Comparison of ENCODE assay signal across 1 cellular context in genomic region chr21:38797470-38797869, GRCh38.
A peak's percentile ranks its signal among the peaks of the same experiment; 100 is the strongest.
TF ChIP-seq lines count a peak whose summit lies in the region.

No MANE protein-coding gene starts in this region.

TF ChIP-seq in K562, 482 proteins besides CTCF, POLR2A, EP300 and RAD21 (continued from another document):
- TF ChIP-seq ZNF12 (CRISPR knock-in tag; IDR thresholded peaks at IDR 0.05) (no peak), FOSL1 (tag; conservative IDR thresholded peaks at IDR 0.05) (peak; percentile 66; the same call in 1 of the 2 replicates), MEIS2 (IDR thresholded peaks at IDR 0.05; ENCODE audit: partially characterized antibody) (peak; percentile 75), MAFG (tag; conservative IDR thresholded peaks at IDR 0.05) (0 out of 2 replicates have a peak, but pooled peaks have one; percentile 22), NFIC (IDR thresholded peaks at IDR 0.05) (peak; percentile 33; the same call in 1 of the 2 replicates), ZNF134 (CRISPR knock-in tag; conservative IDR thresholded peaks at IDR 0.05) (0 out of 2 replicates have a peak, but pooled peaks have one; percentile 14), PHF20 (IDR thresholded peaks at IDR 0.05; ENCODE audit: partially characterized antibody) (peak; percentile 17), SOX6 (IDR thresholded peaks at IDR 0.05) (peak; percentile 65), SPI1 (IDR thresholded peaks at IDR 0.05; ENCODE audit: borderline replicate concordance, low read depth, low read length) (peak; percentile 90), CBFA2T3 (IDR thresholded peaks at IDR 0.05) (peak; percentile 68), SMARCE1 (IDR thresholded peaks at IDR 0.05) (peak; percentile 58), ARID1B (IDR thresholded peaks at IDR 0.05) (peak; percentile 68), SMARCC2 (IDR thresholded peaks at IDR 0.05; ENCODE audit: low read depth) (peak; percentile 52; the same call in 1 of the 2 replicates), ZNF232 (CRISPR knock-in tag; IDR thresholded peaks at IDR 0.05) (no peak), ZNF592 (IDR thresholded peaks at IDR 0.05) (peak; percentile 87), RCOR1 (IDR thresholded peaks at IDR 0.05; ENCODE audit: borderline replicate concordance in 1 of 2, low read depth in 2 of 2, low read length in 2 of 2) (peak in 1 of 2 experiments; percentile 68; a peak in 1 of 4 replicates), JUND (IDR thresholded peaks at IDR 0.05; ENCODE audit: borderline replicate concordance, low read depth, low read length) (peak; percentile 78; the same call in 1 of the 2 replicates), JUND (tag; IDR thresholded peaks at IDR 0.05; ENCODE audit: borderline replicate concordance, low read depth, low read length) (peak; percentile 71; the same call in 1 of the 3 replicates), HDAC2 (IDR thresholded peaks at IDR 0.05) (peak; percentile 29; the same call in 1 of the 2 replicates), STAT5B (CRISPR knock-in tag; IDR thresholded peaks at IDR 0.05) (no peak), SMARCA4 (IDR thresholded peaks at IDR 0.05) (peak; percentile 70), ZBTB11 (CRISPR knock-in tag; IDR thresholded peaks at IDR 0.05) (0 out of 6 replicates have a peak, but pooled peaks of 1 of the 3 experiments have one; percentile 22), KAT7 (CRISPR knock-in tag; IDR thresholded peaks at IDR 0.05; ENCODE audit: borderline replicate concordance) (no peak), TCF3 (CRISPR knock-in tag; IDR thresholded peaks at IDR 0.05) (peak; percentile 35), ZNF778 (CRISPR knock-in tag; IDR thresholded peaks at IDR 0.05) (no peak), SMAD4 (CRISPR knock-in tag; conservative IDR thresholded peaks at IDR 0.05) (peak; percentile 65), NFE2 (IDR thresholded peaks at IDR 0.05; ENCODE audit: low read depth) (peak; percentile 61; the same call in 1 of the 2 replicates), THRAP3 (IDR thresholded peaks at IDR 0.05; ENCODE audit: borderline replicate concordance) (no peak), KDM2B (CRISPR knock-in tag; IDR thresholded peaks at IDR 0.05) (no peak), NCOR1 (IDR thresholded peaks at IDR 0.05) (0 out of 2 replicates have a peak, but pooled peaks have one; percentile 46), VEZF1 (CRISPR knock-in tag; IDR thresholded peaks at IDR 0.05) (peak; percentile 38; the same call in 1 of the 2 replicates), ATF3 (IDR thresholded peaks at IDR 0.05) (peak; percentile 73), ATF3 (CRISPR knock-in tag; conservative IDR thresholded peaks at IDR 0.05) (no peak), PTBP1 (IDR thresholded peaks at IDR 0.05; ENCODE audit: low read depth, low read length) (no peak), C11orf30 (IDR thresholded peaks at IDR 0.05; ENCODE audit: low read depth) (peak; percentile 30; the same call in 1 of the 2 replicates), ZNF24 (IDR thresholded peaks at IDR 0.05) (peak; percentile 67; the same call in 1 of the 2 replicates), EHMT2 (IDR thresholded peaks at IDR 0.05) (peak; percentile 56; the same call in 1 of the 2 replicates), CREM (IDR thresholded peaks at IDR 0.05; ENCODE audit: low read depth) (peak; percentile 36; the same call in 1 of the 2 replicates), L3MBTL2 (IDR thresholded peaks at IDR 0.05) (0 out of 2 replicates have a peak, but pooled peaks have one; percentile 23), TAF1 (IDR thresholded peaks at IDR 0.05; ENCODE audit: control insufficient read depth, extremely low read depth, insufficient read depth, low read length, severe bottlenecking) (no peak), PRPF4 (IDR thresholded peaks at IDR 0.05; ENCODE audit: insufficient read depth, low read depth, low read length, poor library complexity, severe bottlenecking) (no peak), NR2C2 (CRISPR knock-in tag; IDR thresholded peaks at IDR 0.05) (no peak), NR2C2 (tag; IDR thresholded peaks at IDR 0.05) (peak; percentile 61), DPF2 (IDR thresholded peaks at IDR 0.05) (peak; percentile 50; the same call in 1 of the 2 replicates), HDAC1 (IDR thresholded peaks at IDR 0.05) (0 out of 4 replicates have a peak, but pooled peaks of 1 of the 2 experiments have one; percentile 23), CTBP1 (IDR thresholded peaks at IDR 0.05; ENCODE audit: borderline replicate concordance) (peak; percentile 50; the same call in 1 of the 2 replicates), PKNOX1 (IDR thresholded peaks at IDR 0.05) (peak; percentile 50; the same call in 1 of the 2 replicates), TEAD4 (IDR thresholded peaks at IDR 0.05; ENCODE audit: low read length) (0 out of 2 replicates have a peak, but pooled peaks have one; percentile 14), TEAD4 (CRISPR knock-in tag; IDR thresholded peaks at IDR 0.05; ENCODE audit: borderline replicate concordance) (no peak), EP400 (IDR thresholded peaks at IDR 0.05) (no peak), BHLHE40 (IDR thresholded peaks at IDR 0.05; ENCODE audit: low read length) (no peak), CBFA2T2 (conservative IDR thresholded peaks at IDR 0.05) (peak; percentile 37), HMBOX1 (IDR thresholded peaks at IDR 0.05) (0 out of 2 replicates have a peak, but pooled peaks have one; percentile 32), TRIM24 (IDR thresholded peaks at IDR 0.05) (peak in 1 of 2 experiments; percentile 42; a peak in 1 of 4 replicates)
- TF ChIP-seq, protein P1, sequence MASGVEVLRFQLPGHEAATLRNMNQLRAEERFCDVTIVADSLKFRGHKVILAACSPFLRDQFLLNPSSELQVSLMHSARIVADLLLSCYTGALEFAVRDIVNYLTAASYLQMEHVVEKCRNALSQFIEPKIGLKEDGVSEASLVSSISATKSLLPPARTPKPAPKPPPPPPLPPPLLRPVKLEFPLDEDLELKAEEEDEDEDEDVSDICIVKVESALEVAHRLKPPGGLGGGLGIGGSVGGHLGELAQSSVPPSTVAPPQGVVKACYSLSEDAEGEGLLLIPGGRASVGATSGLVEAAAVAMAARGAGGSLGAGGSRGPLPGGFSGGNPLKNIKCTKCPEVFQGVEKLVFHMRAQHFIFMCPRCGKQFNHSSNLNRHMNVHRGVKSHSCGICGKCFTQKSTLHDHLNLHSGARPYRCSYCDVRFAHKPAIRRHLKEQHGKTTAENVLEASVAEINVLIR (CRISPR knock-in tag; IDR thresholded peaks at IDR 0.05): 0 out of 2 replicates have a peak, but pooled peaks have one; percentile 13
- TF ChIP-seq, protein P2, sequence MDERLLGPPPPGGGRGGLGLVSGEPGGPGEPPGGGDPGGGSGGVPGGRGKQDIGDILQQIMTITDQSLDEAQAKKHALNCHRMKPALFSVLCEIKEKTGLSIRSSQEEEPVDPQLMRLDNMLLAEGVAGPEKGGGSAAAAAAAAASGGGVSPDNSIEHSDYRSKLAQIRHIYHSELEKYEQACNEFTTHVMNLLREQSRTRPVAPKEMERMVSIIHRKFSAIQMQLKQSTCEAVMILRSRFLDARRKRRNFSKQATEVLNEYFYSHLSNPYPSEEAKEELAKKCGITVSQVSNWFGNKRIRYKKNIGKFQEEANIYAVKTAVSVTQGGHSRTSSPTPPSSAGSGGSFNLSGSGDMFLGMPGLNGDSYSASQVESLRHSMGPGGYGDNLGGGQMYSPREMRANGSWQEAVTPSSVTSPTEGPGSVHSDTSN (CRISPR knock-in tag; IDR thresholded peaks at IDR 0.05; ENCODE audit: low read depth): no peak
- TF ChIP-seq, protein P2 (tag; conservative IDR thresholded peaks at IDR 0.05; ENCODE audit: low read depth): peak; percentile 48
TF ChIP-seq in K562: peak in this region for 41.
